ENCODE assay signal across 15 cellular contexts in genomic region chr12:68359669-68360068, GRCh38. TPM values are rescaled to one million over a fixed set of nuclear protein-coding genes. Genes with fewer than 3 reads are reported as not detected.
DNase-seq lines count a peak whose midpoint lies in the region; ATAC-seq and TF ChIP-seq lines count a peak whose summit lies in the region.
"Had no signal": no experiment of that assay in that cellular context is flagged by ENCODE, and none has a peak within 500 bp of the region (broad histone marks: within the 10 kb centered on the region; RNA-seq: fewer than 3 reads in every experiment).

No MANE protein-coding gene starts in this region.

- no peak overlapping the region for H3K4me3 Mint-ChIP-seq in CD4-positive, alpha-beta T cell
- H3K4me3 Mint-ChIP-seq in activated CD4-positive, alpha-beta memory T cell treated with anti-CD3 and anti-CD28 coated beads for 36 hours: no peak overlapping the region
- H3K4me3 Mint-ChIP-seq: T-helper 1 cell treated with Interleukin-12 subunit alpha and Interleukin-12 subunit beta and Interleukin-4 antibody, amounts not matched to agents 30 μg/mL and 1 μg/mL, for 36 hours had no signal

- DNase-seq in CD4-positive, alpha-beta T cell: no peak
- DNase-seq in NOMO-1 treated with dmso at 0.1 percent for 144 hours (lab: John Stamatoyannopoulos, UW; ENCODE audit: unreplicated experiment) (peak; percentile 75), germinal center (ENCODE audit: low spot score) (peak; percentile 17), AG20443 (ENCODE audit: low spot score) (no peak)
- no peak for DNase-seq in activated CD4-positive, alpha-beta memory T cell treated with anti-CD3 and anti-CD28 coated beads for 36 hours
- DNase-seq: activated CD8-positive, alpha-beta memory T cell treated with anti-CD3 and anti-CD28 coated beads, Interleukin-2, amount 50 U/mL, for 4 hours; C1 segment of cervical spinal cord; foreskin fibroblast; NCI-H524 had no signal

- H3K9me3 Mint-ChIP-seq in CD4-positive, alpha-beta T cell: no peaks in the 10 kb centered on the region
- no peaks in the 10 kb centered on the region for H3K9me3 Mint-ChIP-seq in activated CD4-positive, alpha-beta memory T cell treated with anti-CD3 and anti-CD28 coated beads for 36 hours
- H3K9me3 Mint-ChIP-seq: T-helper 1 cell treated with Interleukin-12 subunit alpha and Interleukin-12 subunit beta and Interleukin-4 antibody, amounts not matched to agents 30 μg/mL and 1 μg/mL, for 36 hours had no signal

- POLR2A ChIA-PET in CD4-positive, alpha-beta T cell (lab: Charles Lee): interaction anchor here (0.8 to 2.2 kb wide), 4 partner anchors 179 to 327 kb away, joined by 3 to 10 read pairs (median 4); partner anchors contain the start of gene RAP1B
- POLR2A ChIA-PET in activated CD4-positive, alpha-beta memory T cell treated with anti-CD3 and anti-CD28 coated beads for 36 hours (lab: Charles Lee): interaction anchor here (1.0 to 1.3 kb wide), 2 partner anchors 92 to 179 kb away, joined by 3 to 5 read pairs; no protein-coding TSS in a partner anchor

- TF ChIP-seq CTCF in CD4-positive, alpha-beta T cell (IDR thresholded peaks at IDR 0.05): no peak

- no peak for ATAC-seq in CD4-positive, alpha-beta T cell (ENCODE audit: poor library complexity)
- ATAC-seq in HG02588 (IDR thresholded peaks at IDR 0.05; ENCODE audit: unreplicated experiment): peak; percentile 5
- no peak for ATAC-seq in GM21360 (IDR thresholded peaks at IDR 0.05; ENCODE audit: unreplicated experiment)
- ATAC-seq in esophagus mucosa: no peak

- H3K27me3 ChIP-seq in CD4-positive, alpha-beta T cell (ENCODE audit: control insufficient read depth, insufficient read depth, low read length): no peaks in the 10 kb centered on the region
- H3K27me3 ChIP-seq: breast epithelium, tibial nerve had no signal

- CTCF ChIA-PET in CD4-positive, alpha-beta T cell (lab: Charles Lee): interaction anchor here (0.6 to 1.6 kb wide), 5 partner anchors 11 to 1130 kb away, joined by 3 to 5 read pairs (median 3); partner anchors contain the start of gene NUP107
- CTCF ChIA-PET in activated CD4-positive, alpha-beta memory T cell treated with anti-CD3 and anti-CD28 coated beads for 36 hours (lab: Charles Lee): interaction anchor here (0.8 to 2.7 kb wide), 24 partner anchors 9 to 449 kb away, joined by 3 to 13 read pairs (median 4); partner anchors contain the start of gene MDM2

- H3K9me3 ChIP-seq in CD4-positive, alpha-beta T cell (ENCODE audit: control insufficient read depth, low read length): no peaks in the 10 kb centered on the region
- H3K9me3 ChIP-seq: breast epithelium, tibial nerve had no signal

- no peaks in the 10 kb centered on the region for H3K36me3 Mint-ChIP-seq in CD4-positive, alpha-beta T cell (ENCODE audit: low read depth)
- H3K36me3 Mint-ChIP-seq in activated CD4-positive, alpha-beta memory T cell treated with anti-CD3 and anti-CD28 coated beads for 36 hours: no peaks in the 10 kb centered on the region

- intact Hi-C loops in CD4-positive, alpha-beta T cell (cut with DNase I, micrococcal nuclease): loop anchor here (2.0 to 10.0 kb wide), 12 partner anchors 88 to 713 kb away; partner anchors contain the start of genes MDM2 (in 2 of the 2) and SLC35E3 (in 1 of the 2)
- intact Hi-C loops in activated CD4-positive, alpha-beta memory T cell treated with anti-CD3 and anti-CD28 coated beads for 36 hours (cut with micrococcal nuclease): loop anchor here (1.0 to 5.0 kb wide), 3 partner anchors 283 to 388 kb away; partner anchors contain the start of genes NUP107 and SLC35E3

- H3K4me1 Mint-ChIP-seq in CD4-positive, alpha-beta T cell (ENCODE audit: low read depth): peaks cover 38% of the 10 kb centered on the region
- H3K4me1 Mint-ChIP-seq in activated CD4-positive, alpha-beta memory T cell treated with anti-CD3 and anti-CD28 coated beads for 36 hours (ENCODE audit: low read depth): peaks cover 29% of the 10 kb centered on the region

- no peak overlapping the region for H3K27ac ChIP-seq in CD4-positive, alpha-beta T cell (ENCODE audit: low read depth, low read length)
- H3K27ac ChIP-seq: tibial nerve had no signal

- H3K27ac Mint-ChIP-seq in CD4-positive, alpha-beta T cell: peak overlapping the region; percentile 67
- H3K27ac Mint-ChIP-seq in activated CD4-positive, alpha-beta memory T cell treated with anti-CD3 and anti-CD28 coated beads for 36 hours: no peak overlapping the region
- H3K27ac Mint-ChIP-seq: T-helper 1 cell treated with Interleukin-12 subunit alpha and Interleukin-12 subunit beta and Interleukin-4 antibody, amounts not matched to agents 30 μg/mL and 1 μg/mL, for 36 hours had no signal

- H3K27me3 Mint-ChIP-seq in CD4-positive, alpha-beta T cell: no peaks in the 10 kb centered on the region
- no peaks in the 10 kb centered on the region for H3K27me3 Mint-ChIP-seq in activated CD4-positive, alpha-beta memory T cell treated with anti-CD3 and anti-CD28 coated beads for 36 hours

RNA-seq across cellular contexts. Expression of gene MDM1, which starts 27.5 kb away (rescaled TPM):
- total RNA-seq in CD4-positive, alpha-beta T cell: 10 to 100 TPM; 11.0 to 11.6 TPM
- total RNA-seq in activated CD4-positive, alpha-beta memory T cell treated with anti-CD3 and anti-CD28 coated beads for 36 hours: 10 to 100 TPM; 13.8 to 15.6 TPM
- 5.3 TPM for total RNA-seq in esophagus mucosa

Comparison
In these comparisons a context has a peak if more than half of its experiments do, and no peak if none do; other contexts are left out.
1. DNase-seq: peak in NOMO-1 treated with dmso at 0.1 percent for 144 hours (single experiment) and germinal center (single experiment); none in CD4-positive, alpha-beta T cell (0 of 10), AG20443 (single experiment) and activated CD4-positive, alpha-beta memory T cell treated with anti-CD3 and anti-CD28 coated beads for 36 hours (single experiment).